In the genomic region with DNA sequence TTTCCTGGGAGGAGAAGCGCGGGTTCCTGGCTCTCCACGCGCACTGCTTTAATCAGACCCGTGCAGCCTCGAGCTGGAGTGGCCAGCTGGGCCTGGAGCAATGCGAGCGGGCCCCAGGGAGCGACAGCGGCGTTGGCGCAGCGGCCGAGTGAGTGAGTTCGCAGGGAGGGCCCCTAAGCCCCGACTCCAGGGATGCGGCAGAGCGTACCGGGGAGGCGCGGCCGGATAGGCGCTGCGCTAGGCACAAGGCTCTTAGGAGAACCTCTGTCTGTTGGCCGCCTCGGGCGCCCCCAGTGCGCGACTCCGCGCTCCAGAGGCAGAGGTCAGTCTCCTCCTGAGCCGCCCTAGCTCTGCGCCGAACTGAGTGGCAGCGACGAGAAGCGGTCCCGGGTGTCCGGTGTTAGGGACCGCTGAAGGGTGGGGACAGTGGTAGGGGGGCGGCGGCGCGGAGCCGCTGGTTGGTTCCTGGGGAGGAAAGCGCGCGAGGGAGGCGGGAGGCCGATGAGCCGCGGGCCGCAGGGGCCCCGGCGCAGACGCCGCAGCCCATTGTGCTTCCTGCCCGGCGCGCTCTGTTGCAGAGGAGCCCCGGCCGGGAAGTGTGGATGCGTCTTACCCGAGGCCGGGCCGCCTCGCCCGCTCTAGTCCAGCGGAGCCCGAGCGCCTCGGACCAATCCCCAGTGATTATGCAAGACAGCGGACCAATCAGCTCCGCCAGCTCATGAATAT, we compare ENCODE assay signal across 1 cellular context.
TF ChIP-seq lines count a peak whose summit lies in the region.

No MANE protein-coding gene starts in this region.

TF ChIP-seq in GM12878, 131 proteins besides CTCF, POLR2A, EP300 and RAD21 (continues in another document):
- TF ChIP-seq CBX3 (IDR thresholded peaks at IDR 0.05; ENCODE audit: borderline replicate concordance, low read depth), result no peak
- no peak for TF ChIP-seq SIX5 (IDR thresholded peaks at IDR 0.05; ENCODE audit: low read depth, low read length, severe bottlenecking)
- TF ChIP-seq SUPT20H (IDR thresholded peaks at IDR 0.05; ENCODE audit: borderline replicate concordance, control insufficient read depth, low read depth, low read length), result no peak
- TF ChIP-seq, protein P1, sequence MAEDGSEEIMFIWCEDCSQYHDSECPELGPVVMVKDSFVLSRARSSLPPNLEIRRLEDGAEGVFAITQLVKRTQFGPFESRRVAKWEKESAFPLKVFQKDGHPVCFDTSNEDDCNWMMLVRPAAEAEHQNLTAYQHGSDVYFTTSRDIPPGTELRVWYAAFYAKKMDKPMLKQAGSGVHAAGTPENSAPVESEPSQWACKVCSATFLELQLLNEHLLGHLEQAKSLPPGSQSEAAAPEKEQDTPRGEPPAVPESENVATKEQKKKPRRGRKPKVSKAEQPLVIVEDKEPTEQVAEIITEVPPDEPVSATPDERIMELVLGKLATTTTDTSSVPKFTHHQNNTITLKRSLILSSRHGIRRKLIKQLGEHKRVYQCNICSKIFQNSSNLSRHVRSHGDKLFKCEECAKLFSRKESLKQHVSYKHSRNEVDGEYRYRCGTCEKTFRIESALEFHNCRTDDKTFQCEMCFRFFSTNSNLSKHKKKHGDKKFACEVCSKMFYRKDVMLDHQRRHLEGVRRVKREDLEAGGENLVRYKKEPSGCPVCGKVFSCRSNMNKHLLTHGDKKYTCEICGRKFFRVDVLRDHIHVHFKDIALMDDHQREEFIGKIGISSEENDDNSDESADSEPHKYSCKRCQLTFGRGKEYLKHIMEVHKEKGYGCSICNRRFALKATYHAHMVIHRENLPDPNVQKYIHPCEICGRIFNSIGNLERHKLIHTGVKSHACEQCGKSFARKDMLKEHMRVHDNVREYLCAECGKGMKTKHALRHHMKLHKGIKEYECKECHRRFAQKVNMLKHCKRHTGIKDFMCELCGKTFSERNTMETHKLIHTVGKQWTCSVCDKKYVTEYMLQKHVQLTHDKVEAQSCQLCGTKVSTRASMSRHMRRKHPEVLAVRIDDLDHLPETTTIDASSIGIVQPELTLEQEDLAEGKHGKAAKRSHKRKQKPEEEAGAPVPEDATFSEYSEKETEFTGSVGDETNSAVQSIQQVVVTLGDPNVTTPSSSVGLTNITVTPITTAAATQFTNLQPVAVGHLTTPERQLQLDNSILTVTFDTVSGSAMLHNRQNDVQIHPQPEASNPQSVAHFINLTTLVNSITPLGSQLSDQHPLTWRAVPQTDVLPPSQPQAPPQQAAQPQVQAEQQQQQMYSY (CRISPR knock-in tag; IDR thresholded peaks at IDR 0.05), result no peak
- TF ChIP-seq, protein P2, sequence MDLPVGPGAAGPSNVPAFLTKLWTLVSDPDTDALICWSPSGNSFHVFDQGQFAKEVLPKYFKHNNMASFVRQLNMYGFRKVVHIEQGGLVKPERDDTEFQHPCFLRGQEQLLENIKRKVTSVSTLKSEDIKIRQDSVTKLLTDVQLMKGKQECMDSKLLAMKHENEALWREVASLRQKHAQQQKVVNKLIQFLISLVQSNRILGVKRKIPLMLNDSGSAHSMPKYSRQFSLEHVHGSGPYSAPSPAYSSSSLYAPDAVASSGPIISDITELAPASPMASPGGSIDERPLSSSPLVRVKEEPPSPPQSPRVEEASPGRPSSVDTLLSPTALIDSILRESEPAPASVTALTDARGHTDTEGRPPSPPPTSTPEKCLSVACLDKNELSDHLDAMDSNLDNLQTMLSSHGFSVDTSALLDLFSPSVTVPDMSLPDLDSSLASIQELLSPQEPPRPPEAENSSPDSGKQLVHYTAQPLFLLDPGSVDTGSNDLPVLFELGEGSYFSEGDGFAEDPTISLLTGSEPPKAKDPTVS (IDR thresholded peaks at IDR 0.05; ENCODE audit: low read depth, low read length), result no peak
- TF ChIP-seq CEBPB (IDR thresholded peaks at IDR 0.05; ENCODE audit: borderline replicate concordance in 1 of 2, low read depth in 2 of 2, low read length in 2 of 2), result 0 out of 4 replicates have a peak, but pooled peaks of 1 of the 2 experiments have one; percentile 8
- no peak for TF ChIP-seq IRF4 (IDR thresholded peaks at IDR 0.05; ENCODE audit: low read depth, low read length)
- TF ChIP-seq, protein P3, sequence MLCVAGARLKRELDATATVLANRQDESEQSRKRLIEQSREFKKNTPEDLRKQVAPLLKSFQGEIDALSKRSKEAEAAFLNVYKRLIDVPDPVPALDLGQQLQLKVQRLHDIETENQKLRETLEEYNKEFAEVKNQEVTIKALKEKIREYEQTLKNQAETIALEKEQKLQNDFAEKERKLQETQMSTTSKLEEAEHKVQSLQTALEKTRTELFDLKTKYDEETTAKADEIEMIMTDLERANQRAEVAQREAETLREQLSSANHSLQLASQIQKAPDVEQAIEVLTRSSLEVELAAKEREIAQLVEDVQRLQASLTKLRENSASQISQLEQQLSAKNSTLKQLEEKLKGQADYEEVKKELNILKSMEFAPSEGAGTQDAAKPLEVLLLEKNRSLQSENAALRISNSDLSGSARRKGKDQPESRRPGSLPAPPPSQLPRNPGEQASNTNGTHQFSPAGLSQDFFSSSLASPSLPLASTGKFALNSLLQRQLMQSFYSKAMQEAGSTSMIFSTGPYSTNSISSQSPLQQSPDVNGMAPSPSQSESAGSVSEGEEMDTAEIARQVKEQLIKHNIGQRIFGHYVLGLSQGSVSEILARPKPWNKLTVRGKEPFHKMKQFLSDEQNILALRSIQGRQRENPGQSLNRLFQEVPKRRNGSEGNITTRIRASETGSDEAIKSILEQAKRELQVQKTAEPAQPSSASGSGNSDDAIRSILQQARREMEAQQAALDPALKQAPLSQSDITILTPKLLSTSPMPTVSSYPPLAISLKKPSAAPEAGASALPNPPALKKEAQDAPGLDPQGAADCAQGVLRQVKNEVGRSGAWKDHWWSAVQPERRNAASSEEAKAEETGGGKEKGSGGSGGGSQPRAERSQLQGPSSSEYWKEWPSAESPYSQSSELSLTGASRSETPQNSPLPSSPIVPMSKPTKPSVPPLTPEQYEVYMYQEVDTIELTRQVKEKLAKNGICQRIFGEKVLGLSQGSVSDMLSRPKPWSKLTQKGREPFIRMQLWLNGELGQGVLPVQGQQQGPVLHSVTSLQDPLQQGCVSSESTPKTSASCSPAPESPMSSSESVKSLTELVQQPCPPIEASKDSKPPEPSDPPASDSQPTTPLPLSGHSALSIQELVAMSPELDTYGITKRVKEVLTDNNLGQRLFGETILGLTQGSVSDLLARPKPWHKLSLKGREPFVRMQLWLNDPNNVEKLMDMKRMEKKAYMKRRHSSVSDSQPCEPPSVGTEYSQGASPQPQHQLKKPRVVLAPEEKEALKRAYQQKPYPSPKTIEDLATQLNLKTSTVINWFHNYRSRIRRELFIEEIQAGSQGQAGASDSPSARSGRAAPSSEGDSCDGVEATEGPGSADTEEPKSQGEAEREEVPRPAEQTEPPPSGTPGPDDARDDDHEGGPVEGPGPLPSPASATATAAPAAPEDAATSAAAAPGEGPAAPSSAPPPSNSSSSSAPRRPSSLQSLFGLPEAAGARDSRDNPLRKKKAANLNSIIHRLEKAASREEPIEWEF (IDR thresholded peaks at IDR 0.05; ENCODE audit: insufficient replicate concordance, low read depth, low read length), result no peak
- TF ChIP-seq YBX1 (IDR thresholded peaks at IDR 0.05), result no peak
- TF ChIP-seq POU2F2 (IDR thresholded peaks at IDR 0.05; ENCODE audit: borderline replicate concordance, low read depth, low read length), result peak; percentile 98
- no peak for TF ChIP-seq KDM1A (IDR thresholded peaks at IDR 0.05; ENCODE audit: borderline replicate concordance)
- TF ChIP-seq SP1 (IDR thresholded peaks at IDR 0.05; ENCODE audit: low read depth, low read length), result peak; percentile 39
- no peak for TF ChIP-seq NR2C2 (IDR thresholded peaks at IDR 0.05; ENCODE audit: borderline replicate concordance, control insufficient read depth, insufficient read length, low read depth)
- TF ChIP-seq, protein P4, sequence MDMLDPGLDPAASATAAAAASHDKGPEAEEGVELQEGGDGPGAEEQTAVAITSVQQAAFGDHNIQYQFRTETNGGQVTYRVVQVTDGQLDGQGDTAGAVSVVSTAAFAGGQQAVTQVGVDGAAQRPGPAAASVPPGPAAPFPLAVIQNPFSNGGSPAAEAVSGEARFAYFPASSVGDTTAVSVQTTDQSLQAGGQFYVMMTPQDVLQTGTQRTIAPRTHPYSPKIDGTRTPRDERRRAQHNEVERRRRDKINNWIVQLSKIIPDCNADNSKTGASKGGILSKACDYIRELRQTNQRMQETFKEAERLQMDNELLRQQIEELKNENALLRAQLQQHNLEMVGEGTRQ (IDR thresholded peaks at IDR 0.05; ENCODE audit: borderline replicate concordance, low read depth, low read length), result no peak
- TF ChIP-seq NR2F1 (conservative IDR thresholded peaks at IDR 0.05), result no peak
- TF ChIP-seq, protein P5, sequence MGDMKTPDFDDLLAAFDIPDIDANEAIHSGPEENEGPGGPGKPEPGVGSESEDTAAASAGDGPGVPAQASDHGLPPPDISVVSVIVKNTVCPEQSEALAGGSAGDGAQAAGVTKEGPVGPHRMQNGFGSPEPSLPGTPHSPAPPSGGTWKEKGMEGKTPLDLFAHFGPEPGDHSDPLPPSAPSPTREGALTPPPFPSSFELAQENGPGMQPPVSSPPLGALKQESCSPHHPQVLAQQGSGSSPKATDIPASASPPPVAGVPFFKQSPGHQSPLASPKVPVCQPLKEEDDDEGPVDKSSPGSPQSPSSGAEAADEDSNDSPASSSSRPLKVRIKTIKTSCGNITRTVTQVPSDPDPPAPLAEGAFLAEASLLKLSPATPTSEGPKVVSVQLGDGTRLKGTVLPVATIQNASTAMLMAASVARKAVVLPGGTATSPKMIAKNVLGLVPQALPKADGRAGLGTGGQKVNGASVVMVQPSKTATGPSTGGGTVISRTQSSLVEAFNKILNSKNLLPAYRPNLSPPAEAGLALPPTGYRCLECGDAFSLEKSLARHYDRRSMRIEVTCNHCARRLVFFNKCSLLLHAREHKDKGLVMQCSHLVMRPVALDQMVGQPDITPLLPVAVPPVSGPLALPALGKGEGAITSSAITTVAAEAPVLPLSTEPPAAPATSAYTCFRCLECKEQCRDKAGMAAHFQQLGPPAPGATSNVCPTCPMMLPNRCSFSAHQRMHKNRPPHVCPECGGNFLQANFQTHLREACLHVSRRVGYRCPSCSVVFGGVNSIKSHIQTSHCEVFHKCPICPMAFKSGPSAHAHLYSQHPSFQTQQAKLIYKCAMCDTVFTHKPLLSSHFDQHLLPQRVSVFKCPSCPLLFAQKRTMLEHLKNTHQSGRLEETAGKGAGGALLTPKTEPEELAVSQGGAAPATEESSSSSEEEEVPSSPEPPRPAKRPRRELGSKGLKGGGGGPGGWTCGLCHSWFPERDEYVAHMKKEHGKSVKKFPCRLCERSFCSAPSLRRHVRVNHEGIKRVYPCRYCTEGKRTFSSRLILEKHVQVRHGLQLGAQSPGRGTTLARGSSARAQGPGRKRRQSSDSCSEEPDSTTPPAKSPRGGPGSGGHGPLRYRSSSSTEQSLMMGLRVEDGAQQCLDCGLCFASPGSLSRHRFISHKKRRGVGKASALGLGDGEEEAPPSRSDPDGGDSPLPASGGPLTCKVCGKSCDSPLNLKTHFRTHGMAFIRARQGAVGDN (IDR thresholded peaks at IDR 0.05), result no peak
- TF ChIP-seq POLR2AphosphoS5 (IDR thresholded peaks at IDR 0.05; ENCODE audit: low read length), result no peak
- no peak for TF ChIP-seq FOS (IDR thresholded peaks at IDR 0.05; ENCODE audit: borderline replicate concordance, extremely low read depth, insufficient read length)
- TF ChIP-seq IKZF1 (conservative IDR thresholded peaks at IDR 0.05), result 0 out of 2 replicates have a peak, but pooled peaks have one; percentile 12
- no peak for TF ChIP-seq FOXM1 (IDR thresholded peaks at IDR 0.05; ENCODE audit: low read depth, low read length)
- TF ChIP-seq CHD1 (IDR thresholded peaks at IDR 0.05; ENCODE audit: low read depth, low read length), result no peak
- TF ChIP-seq, protein P6, sequence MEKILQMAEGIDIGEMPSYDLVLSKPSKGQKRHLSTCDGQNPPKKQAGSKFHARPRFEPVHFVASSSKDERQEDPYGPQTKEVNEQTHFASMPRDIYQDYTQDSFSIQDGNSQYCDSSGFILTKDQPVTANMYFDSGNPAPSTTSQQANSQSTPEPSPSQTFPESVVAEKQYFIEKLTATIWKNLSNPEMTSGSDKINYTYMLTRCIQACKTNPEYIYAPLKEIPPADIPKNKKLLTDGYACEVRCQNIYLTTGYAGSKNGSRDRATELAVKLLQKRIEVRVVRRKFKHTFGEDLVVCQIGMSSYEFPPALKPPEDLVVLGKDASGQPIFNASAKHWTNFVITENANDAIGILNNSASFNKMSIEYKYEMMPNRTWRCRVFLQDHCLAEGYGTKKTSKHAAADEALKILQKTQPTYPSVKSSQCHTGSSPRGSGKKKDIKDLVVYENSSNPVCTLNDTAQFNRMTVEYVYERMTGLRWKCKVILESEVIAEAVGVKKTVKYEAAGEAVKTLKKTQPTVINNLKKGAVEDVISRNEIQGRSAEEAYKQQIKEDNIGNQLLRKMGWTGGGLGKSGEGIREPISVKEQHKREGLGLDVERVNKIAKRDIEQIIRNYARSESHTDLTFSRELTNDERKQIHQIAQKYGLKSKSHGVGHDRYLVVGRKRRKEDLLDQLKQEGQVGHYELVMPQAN (conservative IDR thresholded peaks at IDR 0.05), result no peak
- 0 out of 2 replicates have a peak, but pooled peaks have one; percentile 31 for TF ChIP-seq RB1 (IDR thresholded peaks at IDR 0.05; ENCODE audit: borderline replicate concordance)
- no peak for TF ChIP-seq CBFB (IDR thresholded peaks at IDR 0.05; ENCODE audit: low read depth)
- TF ChIP-seq, protein P7, sequence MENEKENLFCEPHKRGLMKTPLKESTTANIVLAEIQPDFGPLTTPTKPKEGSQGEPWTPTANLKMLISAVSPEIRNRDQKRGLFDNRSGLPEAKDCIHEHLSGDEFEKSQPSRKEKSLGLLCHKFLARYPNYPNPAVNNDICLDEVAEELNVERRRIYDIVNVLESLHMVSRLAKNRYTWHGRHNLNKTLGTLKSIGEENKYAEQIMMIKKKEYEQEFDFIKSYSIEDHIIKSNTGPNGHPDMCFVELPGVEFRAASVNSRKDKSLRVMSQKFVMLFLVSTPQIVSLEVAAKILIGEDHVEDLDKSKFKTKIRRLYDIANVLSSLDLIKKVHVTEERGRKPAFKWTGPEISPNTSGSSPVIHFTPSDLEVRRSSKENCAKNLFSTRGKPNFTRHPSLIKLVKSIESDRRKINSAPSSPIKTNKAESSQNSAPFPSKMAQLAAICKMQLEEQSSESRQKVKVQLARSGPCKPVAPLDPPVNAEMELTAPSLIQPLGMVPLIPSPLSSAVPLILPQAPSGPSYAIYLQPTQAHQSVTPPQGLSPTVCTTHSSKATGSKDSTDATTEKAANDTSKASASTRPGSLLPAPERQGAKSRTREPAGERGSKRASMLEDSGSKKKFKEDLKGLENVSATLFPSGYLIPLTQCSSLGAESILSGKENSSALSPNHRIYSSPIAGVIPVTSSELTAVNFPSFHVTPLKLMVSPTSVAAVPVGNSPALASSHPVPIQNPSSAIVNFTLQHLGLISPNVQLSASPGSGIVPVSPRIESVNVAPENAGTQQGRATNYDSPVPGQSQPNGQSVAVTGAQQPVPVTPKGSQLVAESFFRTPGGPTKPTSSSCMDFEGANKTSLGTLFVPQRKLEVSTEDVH (IDR thresholded peaks at IDR 0.05; ENCODE audit: low read depth, partially characterized antibody), result no peak
- 0 out of 2 replicates have a peak, but pooled peaks have one; percentile 37 for TF ChIP-seq LARP7 (IDR thresholded peaks at IDR 0.05)
- TF ChIP-seq MYC (IDR thresholded peaks at IDR 0.05; ENCODE audit: insufficient read depth, insufficient read length, insufficient replicate concordance, low read length, severe bottlenecking), result no peak
- TF ChIP-seq GABPA (IDR thresholded peaks at IDR 0.05; ENCODE audit: low read depth), result no peak
- TF ChIP-seq CREB1 (IDR thresholded peaks at IDR 0.05; ENCODE audit: low read depth), result no peak
- no peak for TF ChIP-seq EGR1 (IDR thresholded peaks at IDR 0.05; ENCODE audit: borderline replicate concordance in 1 of 2, low read depth in 2 of 2, low read length in 2 of 2)
- TF ChIP-seq MXI1 (IDR thresholded peaks at IDR 0.05; ENCODE audit: low read depth, low read length), result no peak
- TF ChIP-seq MTA2 (IDR thresholded peaks at IDR 0.05; ENCODE audit: low read depth), result no peak
- TF ChIP-seq, protein P8, sequence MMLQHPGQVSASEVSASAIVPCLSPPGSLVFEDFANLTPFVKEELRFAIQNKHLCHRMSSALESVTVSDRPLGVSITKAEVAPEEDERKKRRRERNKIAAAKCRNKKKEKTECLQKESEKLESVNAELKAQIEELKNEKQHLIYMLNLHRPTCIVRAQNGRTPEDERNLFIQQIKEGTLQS (IDR thresholded peaks at IDR 0.05; ENCODE audit: borderline replicate concordance, extremely low read depth, low read depth, low read length), result no peak
